ENCODE assay signal across 13 cellular contexts in genomic region chr21:32256226-32256625, GRCh38. TPM values are rescaled to one million over a fixed set of nuclear protein-coding genes. Genes with fewer than 3 reads are reported as not detected.
DNase-seq lines count a peak whose midpoint lies in the region; ATAC-seq and TF ChIP-seq lines count a peak whose summit lies in the region.
"Had no signal": no experiment of that assay in that cellular context is flagged by ENCODE, and none has a peak within 500 bp of the region (broad histone marks: within the 10 kb centered on the region; RNA-seq: fewer than 3 reads in every experiment).

No MANE protein-coding gene starts in this region.

- H3K36me3 ChIP-seq in IMR-90 (ENCODE audit: control insufficient read depth, insufficient read depth, low read length) (no peaks in the 10 kb centered on the region), ascending aorta (no peaks in the 10 kb centered on the region), smooth muscle cell (ENCODE audit: low read depth) (no peaks in the 10 kb centered on the region)
- H3K36me3 ChIP-seq: BE2C had no signal

- H2AFZ ChIP-seq in IMR-90 (replicated peaks; ENCODE audit: low read length, poor library complexity) = no peak overlapping the region
- H2AFZ ChIP-seq in smooth muscle cell (ENCODE audit: low read depth) = no peak overlapping the region

- in situ Hi-C loops in IMR-90 (cut with MboI; ENCODE audit: low sequenced_read_pairs) = no loop called here

- no peaks in the 10 kb centered on the region for H3K79me1 ChIP-seq in IMR-90 (ENCODE audit: low read depth in 1 of 2, low read length in 2 of 2)

- DNase-seq in IMR-90 = no peak
- DNase-seq in ascending aorta (ENCODE audit: low spot score in 2 of 2) = no peak
- DNase-seq in mesothelial cell of epicardium (ENCODE audit: low spot score in 2 of 2, unreplicated experiment in 2 of 2) = no peak
- no peak for DNase-seq in smooth muscle cell (lab: John Stamatoyannopoulos, UW; ENCODE audit: unreplicated experiment)
- DNase-seq in foreskin melanocyte = no peak
- DNase-seq in NCI-H226 = no peak
- DNase-seq in stimulated activated CD4-positive, alpha-beta T cell treated with anti-CD3 and anti-CD28 coated beads, Interleukin-12 subunit alpha, Interleukin-12 subunit beta, amount 100 ng/mL, for 4 hours = no peak
- DNase-seq: activated CD4-positive, alpha-beta T cell treated with anti-CD3 and anti-CD28 coated beads, Interleukin-2, amount 50 U/mL, for 4 hours; H9 had no signal

- peaks cover 30% of the 10 kb centered on the region for H3K4me1 Mint-ChIP-seq in mesothelial cell of epicardium
- H3K4me1 Mint-ChIP-seq: activated naive CD4-positive, alpha-beta T cell treated with anti-CD3 and anti-CD28 coated beads, Interleukin-2, amount 50 U/mL, for 24 hours had no signal

- no peak overlapping the region for H3K14ac ChIP-seq in IMR-90 (replicated peaks; ENCODE audit: low read depth, low read length)

- H2BK15ac ChIP-seq in IMR-90 (ENCODE audit: low read depth, low read length) = peak overlapping the region; percentile 27; the same call in 2 of the 3 replicates

- H3K9me3 Mint-ChIP-seq in mesothelial cell of epicardium = no peaks in the 10 kb centered on the region
- H3K9me3 Mint-ChIP-seq: H9 had no signal

- TF ChIP-seq RAD21 in IMR-90 (IDR thresholded peaks at IDR 0.05; ENCODE audit: low read length) = no peak

- no peak overlapping the region for H3K23ac ChIP-seq in IMR-90 (ENCODE audit: low read depth, low read length)

- H3K9me3 ChIP-seq in IMR-90 (ENCODE audit: control insufficient read depth, insufficient read depth, low read length) (no peaks in the 10 kb centered on the region), ascending aorta (no peaks in the 10 kb centered on the region), smooth muscle cell (replicated peaks; ENCODE audit: low read depth) (no peaks in the 10 kb centered on the region)
- H3K9me3 ChIP-seq: BE2C had no signal

- dilution Hi-C loops in IMR-90 (cut with HindIII; ENCODE audit: low sequenced_read_pairs, unreplicated experiment) = no loop called here

- H3K18ac ChIP-seq in IMR-90 (ENCODE audit: low read depth, low read length) = peak overlapping the region; percentile 79; the same call in 1 of the 2 replicates

- H3K9ac ChIP-seq in IMR-90 (ENCODE audit: low read depth, low read length) = no peak overlapping the region; the same call in 1 of the 2 replicates
- peak overlapping the region; percentile 56 for H3K9ac ChIP-seq in smooth muscle cell (ENCODE audit: low read depth)

- peak overlapping the region; percentile 71 for H3K4ac ChIP-seq in IMR-90 (ENCODE audit: low read depth, low read length)

- no peak overlapping the region for H2AK9ac ChIP-seq in IMR-90 (replicated peaks; ENCODE audit: low read depth, low read length, poor library complexity)

- TF ChIP-seq POLR2A in IMR-90 (IDR thresholded peaks at IDR 0.05; ENCODE audit: low read depth, low read length) = no peak

- H3K36me3 Mint-ChIP-seq in mesothelial cell of epicardium = no peaks in the 10 kb centered on the region
- H3K36me3 Mint-ChIP-seq: activated naive CD4-positive, alpha-beta T cell treated with anti-CD3 and anti-CD28 coated beads, Interleukin-2, amount 50 U/mL, for 24 hours had no signal

- intact Hi-C loops in IMR-90 (cut with micrococcal nuclease) (loop anchor here (5.0 to 10.0 kb wide), 3 partner anchors 261 to 524 kb away; partner anchors contain the start of gene SCAF4), ascending aorta (cut with DNase I) (loop anchor here (5.0 kb wide), 4 partner anchors 119 to 599 kb away; partner anchors contain the start of genes SCAF4 and SOD1)

- H3K4me3 ChIP-seq in IMR-90 (ENCODE audit: insufficient read depth, low read depth, low read length) = no peak overlapping the region
- H3K4me3 ChIP-seq in ascending aorta = no peak overlapping the region
- no peak overlapping the region for H3K4me3 ChIP-seq in smooth muscle cell

- no peak for ATAC-seq in IMR-90 (ENCODE audit: low read depth)

- H2AK5ac ChIP-seq in IMR-90 (ENCODE audit: low read depth, low read length) = no peak overlapping the region

- peak overlapping the region; percentile 52; the same call in 1 of the 2 replicates for H2BK120ac ChIP-seq in IMR-90 (ENCODE audit: low read depth, low read length)

- H3K4me3 Mint-ChIP-seq in mesothelial cell of epicardium = no peak overlapping the region
- H3K4me3 Mint-ChIP-seq: activated naive CD4-positive, alpha-beta T cell treated with anti-CD3 and anti-CD28 coated beads, Interleukin-2, amount 50 U/mL, for 24 hours; H9 had no signal

- no peaks in the 10 kb centered on the region for H3K79me2 ChIP-seq in smooth muscle cell (ENCODE audit: low read depth)

- H3K4me2 ChIP-seq in IMR-90 (ENCODE audit: low read depth, low read length) (no peak overlapping the region; the same call in 1 of the 2 replicates), smooth muscle cell (peak overlapping the region; percentile 35)

- peaks cover 5% of the 10 kb centered on the region; the same call in 1 of the 2 replicates for H3K9me1 ChIP-seq in IMR-90 (ENCODE audit: insufficient read depth, low read length)

- POLR2A ChIA-PET in IMR-90 (lab: Charles Lee; ENCODE audit: unreplicated experiment) = no interaction called here

- no peak overlapping the region for H4K8ac ChIP-seq in IMR-90 (ENCODE audit: low read depth in 2 of 2, low read length in 2 of 2)

- no peaks in the 10 kb centered on the region for H3F3A ChIP-seq in smooth muscle cell (ENCODE audit: low read depth)

- TF ChIP-seq CTCF in IMR-90 (conservative IDR thresholded peaks at IDR 0.05; ENCODE audit: low read depth, low read length) (no peak), ascending aorta (IDR thresholded peaks at IDR 0.05) (no peak), mesothelial cell of epicardium (IDR thresholded peaks at IDR 0.05; ENCODE audit: unreplicated experiment) (no peak), smooth muscle cell (IDR thresholded peaks at IDR 0.05; ENCODE audit: borderline replicate concordance, insufficient read depth, poor library complexity, severe bottlenecking) (no peak)

- H3K56ac ChIP-seq in IMR-90 (ENCODE audit: extremely low read depth, insufficient read depth, low read length) = no peak overlapping the region

- BruUV-seq in IMR-90 (replicated peaks; lab: Mats Ljungman, UMichigan) = no TSS peak

- H4K91ac ChIP-seq in IMR-90 (ENCODE audit: insufficient read depth, low read depth, low read length) = peak overlapping the region; percentile 11; the same call in 1 of the 2 replicates

- H4K20me1 ChIP-seq in IMR-90 (ENCODE audit: insufficient read depth, low read length) (no peaks in the 10 kb centered on the region), smooth muscle cell (ENCODE audit: low read depth) (no peaks in the 10 kb centered on the region)

- peak overlapping the region; percentile 49; the same call in 1 of the 2 replicates for H3K27ac ChIP-seq in IMR-90 (ENCODE audit: insufficient read depth, low read length)
- peak overlapping the region; percentile 54 to 57 for H3K27ac ChIP-seq in ascending aorta
- H3K27ac ChIP-seq in smooth muscle cell (ENCODE audit: low read depth) = peak overlapping the region; percentile 67

- H3K4me1 ChIP-seq in IMR-90 (ENCODE audit: control insufficient read depth, insufficient read depth, low read length) (peaks cover 13% of the 10 kb centered on the region), ascending aorta (peaks cover 8 to 32% of the 10 kb centered on the region in 2 donors), smooth muscle cell (ENCODE audit: low read depth) (no peaks in the 10 kb centered on the region)

- H3K27me3 Mint-ChIP-seq in mesothelial cell of epicardium (ENCODE audit: low read depth) = peaks cover 1% of the 10 kb centered on the region

- H2BK5ac ChIP-seq in IMR-90 (ENCODE audit: low read depth, low read length, poor library complexity, severe bottlenecking) = no peak overlapping the region

- CTCF ChIA-PET in IMR-90 (lab: Yijun Ruan, JAX) = interaction anchor here (0.6 to 2.0 kb wide), 2 partner anchors 391 to 474 kb away, joined by 7 read pairs; no protein-coding TSS in a partner anchor

- H4K5ac ChIP-seq in IMR-90 (ENCODE audit: low read depth, low read length) = no peak overlapping the region; the same call in 1 of the 2 replicates

- H3K27ac Mint-ChIP-seq in mesothelial cell of epicardium = peak overlapping the region; percentile 90
- H3K27ac Mint-ChIP-seq: activated naive CD4-positive, alpha-beta T cell treated with anti-CD3 and anti-CD28 coated beads, Interleukin-2, amount 50 U/mL, for 24 hours; H9 had no signal

- H2BK20ac ChIP-seq in IMR-90 (ENCODE audit: low read depth, low read length) = peak overlapping the region; percentile 59; the same call in 1 of the 2 replicates

- H3K27me3 ChIP-seq in IMR-90 (ENCODE audit: control insufficient read depth, insufficient read depth, low read length) (no peaks in the 10 kb centered on the region), ascending aorta (no peaks in the 10 kb centered on the region), smooth muscle cell (ENCODE audit: low read depth) (no peaks in the 10 kb centered on the region)
- H3K27me3 ChIP-seq: BE2C had no signal

- 83% methylated on average over 5 of the region's 12 CpGs; no CpG with 5 or more reads in 1 of the 2 experiments for WGBS in IMR-90 (ENCODE audit: extremely low coverage in 2 of 2, insufficient read length in 1 of 2), 2 experiments
- WGBS in smooth muscle cell (ENCODE audit: low lambda C conversion rate) = 91% methylated on average over 12 of the region's 12 CpGs

TF ChIP-seq in IMR-90, 13 proteins besides CTCF, POLR2A, EP300 and RAD21 (continues in another document):
- TF ChIP-seq ELK1 (IDR thresholded peaks at IDR 0.05; ENCODE audit: borderline replicate concordance, low read depth, low read length) = no peak

RNA-seq across cellular contexts. Expression of gene MIS18A, which starts 22.6 kb away (rescaled TPM):
- total RNA-seq in IMR-90 (2012; rRNA removed) = 4.5 and 8.1 TPM in 2 replicates
- polyA plus RNA-seq in IMR-90 (2012; rRNA removed) = 7.6 and 8.2 TPM in 2 replicates
- 9.0 and 11.2 TPM in 2 replicates for polyA plus RNA-seq in IMR-90 (2012; cell fraction: cytosol; rRNA removed)
- 2.5 and 2.9 TPM in 2 replicates for polyA plus RNA-seq in IMR-90 (2012; cell fraction: nucleus; rRNA removed; ENCODE audit: low replicate concordance)
- total RNA-seq in ascending aorta = 0.64 TPM
- total RNA-seq in mesothelial cell of epicardium = 18.9 to 19.8 TPM (median 19.0 TPM) in 3 replicates
- 6.9 and 20.0 TPM in 2 replicates for total RNA-seq in smooth muscle cell
- 9.3 and 9.4 TPM in 2 replicates for polyA plus RNA-seq in smooth muscle cell

RNA-seq across cellular contexts. Expression of gene MRAP, which starts 42.4 kb away (rescaled TPM):
- total RNA-seq in IMR-90 (2012; rRNA removed) = not detected in 2 replicates
- not detected in 2 replicates for polyA plus RNA-seq in IMR-90 (2012; rRNA removed)
- not detected in 2 replicates for polyA plus RNA-seq in IMR-90 (2012; cell fraction: cytosol; rRNA removed)
- polyA plus RNA-seq in IMR-90 (2012; cell fraction: nucleus; rRNA removed; ENCODE audit: low replicate concordance) = not detected in 2 replicates
- not detected for total RNA-seq in ascending aorta
- total RNA-seq in mesothelial cell of epicardium = not detected in 3 replicates
- total RNA-seq in smooth muscle cell = not detected in 2 replicates
- 0.77 TPM in 1 of 2 replicates, not detected in the other for polyA plus RNA-seq in smooth muscle cell
- total RNA-seq: bronchial epithelial cell, H9 had no signal
- polyA plus RNA-seq: fibroblast of lung had no signal
